Comparison of ENCODE assay signal across 8 cellular contexts in the genomic region with DNA sequence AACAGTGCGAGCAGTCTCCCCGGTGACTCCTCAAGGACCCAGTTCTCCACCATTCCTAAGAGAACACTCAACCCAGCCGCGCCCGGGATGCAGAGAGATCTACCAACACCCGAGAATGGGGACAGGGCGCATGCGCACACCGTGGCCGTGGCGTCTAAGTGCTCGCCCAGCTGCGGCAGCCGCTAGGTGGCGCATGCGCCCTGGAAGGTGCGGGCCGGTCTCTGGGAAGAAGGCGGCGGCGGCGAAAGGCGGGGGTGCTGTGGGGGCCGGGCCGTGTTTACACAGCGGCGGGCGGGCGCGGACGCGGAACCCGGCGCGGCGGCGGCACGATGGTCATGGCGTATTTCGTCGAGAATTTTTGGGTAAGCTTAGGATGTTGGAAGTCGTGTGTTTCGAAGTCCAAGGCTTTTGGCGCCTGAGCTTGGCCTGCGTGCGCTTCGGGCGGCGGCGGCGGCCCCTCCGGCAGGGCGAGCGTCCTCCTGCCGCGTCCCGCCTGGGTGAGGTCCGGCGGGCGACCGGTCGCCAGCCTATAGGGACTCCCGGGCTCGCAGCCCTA. TPM values are rescaled to one million over a fixed set of nuclear protein-coding genes. Genes with fewer than 3 reads are reported as not detected.
DNase-seq lines count a peak whose midpoint lies in the region; ATAC-seq and TF ChIP-seq lines count a peak whose summit lies in the region.

A gene with protein sequence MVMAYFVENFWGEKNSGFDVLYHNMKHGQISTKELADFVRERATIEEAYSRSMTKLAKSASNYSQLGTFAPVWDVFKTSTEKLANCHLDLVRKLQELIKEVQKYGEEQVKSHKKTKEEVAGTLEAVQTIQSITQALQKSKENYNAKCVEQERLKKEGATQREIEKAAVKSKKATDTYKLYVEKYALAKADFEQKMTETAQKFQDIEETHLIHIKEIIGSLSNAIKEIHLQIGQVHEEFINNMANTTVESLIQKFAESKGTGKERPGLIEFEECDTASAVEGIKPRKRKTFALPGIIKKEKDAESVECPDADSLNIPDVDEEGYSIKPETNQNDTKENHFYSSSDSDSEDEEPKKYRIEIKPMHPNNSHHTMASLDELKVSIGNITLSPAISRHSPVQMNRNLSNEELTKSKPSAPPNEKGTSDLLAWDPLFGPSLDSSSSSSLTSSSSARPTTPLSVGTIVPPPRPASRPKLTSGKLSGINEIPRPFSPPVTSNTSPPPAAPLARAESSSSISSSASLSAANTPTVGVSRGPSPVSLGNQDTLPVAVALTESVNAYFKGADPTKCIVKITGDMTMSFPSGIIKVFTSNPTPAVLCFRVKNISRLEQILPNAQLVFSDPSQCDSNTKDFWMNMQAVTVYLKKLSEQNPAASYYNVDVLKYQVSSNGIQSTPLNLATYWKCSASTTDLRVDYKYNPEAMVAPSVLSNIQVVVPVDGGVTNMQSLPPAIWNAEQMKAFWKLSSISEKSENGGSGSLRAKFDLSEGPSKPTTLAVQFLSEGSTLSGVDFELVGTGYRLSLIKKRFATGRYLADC (plus strand): TSS at position 274 of the 556 bp plus-strand sequence. CDS start 56 bp downstream, at position 330.

- DNase-seq in CD4-positive, CD25-positive, alpha-beta regulatory T cell, result peak; percentile 90 to 93 (median 91)
- DNase-seq in NCI-H774 (lab: John Stamatoyannopoulos, UW), result peak; percentile 94
- peak; percentile 95 for DNase-seq in activated CD4-positive, alpha-beta memory T cell treated with anti-CD3 and anti-CD28 coated beads for 36 hours
- DNase-seq in dorsolateral prefrontal cortex, result peak; percentile 94 to 98 (median 96)
- peak; percentile 99 to 100 (median 100) for DNase-seq in right lobe of liver
- peak; percentile 96 for DNase-seq in stimulated activated CD4-positive, alpha-beta T cell treated with anti-CD3 and anti-CD28 coated beads, Interleukin-4, amount 100 ng/mL, for 24 hours

- H3K4me1 ChIP-seq in CD4-positive, CD25-positive, alpha-beta regulatory T cell (ENCODE audit: control insufficient read depth, insufficient read depth, low read length, poor library complexity, severe bottlenecking), result peaks cover 17% of the 10 kb centered on the region
- peaks cover 0 to 14% (median 0%) of the 10 kb centered on the region in 4 donors for H3K4me1 ChIP-seq in right lobe of liver

- 0% methylated on average over 9 of the region's 64 CpGs for WGBS in right lobe of liver (ENCODE audit: insufficient coverage, low coverage, low lambda C conversion rate, missing lambda C conversion rate)

- H3K9me3 Mint-ChIP-seq in CD4-positive, CD25-positive, alpha-beta regulatory T cell, result peaks cover 0 to 3% (median 0%) of the 10 kb centered on the region in 7 donors
- no peaks in the 10 kb centered on the region for H3K9me3 Mint-ChIP-seq in activated CD4-positive, alpha-beta memory T cell treated with anti-CD3 and anti-CD28 coated beads for 36 hours

- peaks cover 71% of the 10 kb centered on the region for H3K27me3 Mint-ChIP-seq in CD4-positive, CD25-positive, alpha-beta regulatory T cell
- H3K27me3 Mint-ChIP-seq in activated CD4-positive, alpha-beta memory T cell treated with anti-CD3 and anti-CD28 coated beads for 36 hours, result peaks cover 43% of the 10 kb centered on the region

- no peak within 1 kb of the TSS for H3K27ac ChIP-seq in CD4-positive, CD25-positive, alpha-beta regulatory T cell (ENCODE audit: insufficient read depth, low read length, poor library complexity, severe bottlenecking)
- H3K27ac ChIP-seq in dorsolateral prefrontal cortex (peak within 1 kb of the TSS; percentile 71 to 99 (median 95)), right lobe of liver (peak within 1 kb of the TSS; percentile 92 to 97 (median 94))

- H3K9me3 ChIP-seq in CD4-positive, CD25-positive, alpha-beta regulatory T cell (ENCODE audit: control insufficient read depth in 2 of 2, low read length in 2 of 2), result no peaks in the 10 kb centered on the region
- H3K9me3 ChIP-seq in right lobe of liver, result no peaks in the 10 kb centered on the region

- TF ChIP-seq POLR2A in right lobe of liver (IDR thresholded peaks at IDR 0.05), result peak; percentile 75

- peak; percentile 91 to 94 for ATAC-seq in CD4-positive, CD25-positive, alpha-beta regulatory T cell (ENCODE audit: low read depth in 2 of 2)
- peak; percentile 96 for ATAC-seq in GM19397 (IDR thresholded peaks at IDR 0.05; ENCODE audit: unreplicated experiment)
- ATAC-seq in HG03565 (IDR thresholded peaks at IDR 0.05; ENCODE audit: unreplicated experiment), result peak; percentile 85
- peak; percentile 90 to 95 (median 92) for ATAC-seq in right lobe of liver

- H3K4me3 Mint-ChIP-seq in CD4-positive, CD25-positive, alpha-beta regulatory T cell, result peak within 1 kb of the TSS; percentile 93 to 99 (median 95)
- H3K4me3 Mint-ChIP-seq in activated CD4-positive, alpha-beta memory T cell treated with anti-CD3 and anti-CD28 coated beads for 36 hours, result peak within 1 kb of the TSS; percentile 87

- peaks cover 36% of the 10 kb centered on the region for H3K27me3 ChIP-seq in CD4-positive, CD25-positive, alpha-beta regulatory T cell (ENCODE audit: control insufficient read depth, insufficient read depth, low read length)
- H3K27me3 ChIP-seq in dorsolateral prefrontal cortex, result no peaks in the 10 kb centered on the region
- H3K27me3 ChIP-seq in right lobe of liver, result no peaks in the 10 kb centered on the region

- peak within 1 kb of the TSS; percentile 86 to 94 (median 91) for H3K27ac Mint-ChIP-seq in CD4-positive, CD25-positive, alpha-beta regulatory T cell
- peak within 1 kb of the TSS; percentile 49 for H3K27ac Mint-ChIP-seq in activated CD4-positive, alpha-beta memory T cell treated with anti-CD3 and anti-CD28 coated beads for 36 hours

- POLR2A ChIA-PET in activated CD4-positive, alpha-beta memory T cell treated with anti-CD3 and anti-CD28 coated beads for 36 hours (lab: Charles Lee), result interaction anchor here (1.0 kb wide), 1 partner anchor 107 kb away, joined by 3 read pairs; no protein-coding TSS in a partner anchor

- TF ChIP-seq CTCF in dorsolateral prefrontal cortex (IDR thresholded peaks at IDR 0.05 in 54 of 56, conservative IDR thresholded peaks at IDR 0.05 in 2 of 56; ENCODE audit: low read depth in 1 of 56, partially characterized antibody in 56 of 56), result peak; percentile 53 to 97 (median 82)
- TF ChIP-seq CTCF in right lobe of liver (IDR thresholded peaks at IDR 0.05), result peak; percentile 65 to 95 (median 81)

- intact Hi-C loops in activated CD4-positive, alpha-beta memory T cell treated with anti-CD3 and anti-CD28 coated beads for 36 hours (cut with micrococcal nuclease), result loop anchor here (1.0 to 5.0 kb wide), 5 partner anchors 139 to 491 kb away; a partner anchor contains a TSS
- intact Hi-C loops in dorsolateral prefrontal cortex (cut with DNase I) (loop anchor here (2.0 to 10.0 kb wide), 8 partner anchors 107 to 591 kb away; a partner anchor contains a TSS), right lobe of liver (cut with DNase I) (no loop called here)

- no peaks in the 10 kb centered on the region for H3K36me3 ChIP-seq in CD4-positive, CD25-positive, alpha-beta regulatory T cell (ENCODE audit: control insufficient read depth, insufficient read depth, low read length)
- H3K36me3 ChIP-seq in right lobe of liver, result no peaks in the 10 kb centered on the region

- H3K36me3 Mint-ChIP-seq in CD4-positive, CD25-positive, alpha-beta regulatory T cell, result no peaks in the 10 kb centered on the region
- H3K36me3 Mint-ChIP-seq in activated CD4-positive, alpha-beta memory T cell treated with anti-CD3 and anti-CD28 coated beads for 36 hours, result no peaks in the 10 kb centered on the region

- peaks cover 0 to 24% (median 14%) of the 10 kb centered on the region in 4 donors for H3K4me1 Mint-ChIP-seq in CD4-positive, CD25-positive, alpha-beta regulatory T cell
- H3K4me1 Mint-ChIP-seq in activated CD4-positive, alpha-beta memory T cell treated with anti-CD3 and anti-CD28 coated beads for 36 hours (ENCODE audit: low read depth), result peaks cover 14% of the 10 kb centered on the region

- H3K4me3 ChIP-seq in CD4-positive, CD25-positive, alpha-beta regulatory T cell (ENCODE audit: low read depth, low read length), result peak within 1 kb of the TSS; percentile 78
- H3K4me3 ChIP-seq in dorsolateral prefrontal cortex, result peak within 1 kb of the TSS; percentile 56 to 94 (median 81)
- peak within 1 kb of the TSS; percentile 76 to 80 (median 76) for H3K4me3 ChIP-seq in right lobe of liver

- CTCF ChIA-PET in activated CD4-positive, alpha-beta memory T cell treated with anti-CD3 and anti-CD28 coated beads for 36 hours (lab: Charles Lee), result interaction anchor here (0.8 to 1.6 kb wide), 12 partner anchors 13 to 496 kb away, joined by 3 to 4 read pairs (median 3); no protein-coding TSS in a partner anchor

RNA-seq across cellular contexts. Expression of the gene that starts here (rescaled TPM):
- total RNA-seq in CD4-positive, CD25-positive, alpha-beta regulatory T cell, result 2.2 TPM
- under 1 TPM; 0.52 to 0.93 (median 0.80) TPM for polyA plus RNA-seq in CD4-positive, CD25-positive, alpha-beta regulatory T cell
- 1 to 10 TPM; 1.3 TPM for total RNA-seq in activated CD4-positive, alpha-beta memory T cell treated with anti-CD3 and anti-CD28 coated beads for 36 hours
- total RNA-seq in dorsolateral prefrontal cortex, result 10 to 100 TPM; 22.7 to 54.5 (median 35.3) TPM
- total RNA-seq in right lobe of liver, result 10 to 100 TPM; 11.7 to 22.8 (median 14.8) TPM

Comparison
In these comparisons a context has a peak if more than half of its experiments do, and no peak if none do; other contexts are left out.
1. intact Hi-C loops: an anchor here in activated CD4-positive, alpha-beta memory T cell treated with anti-CD3 and anti-CD28 coated beads for 36 hours (1.0 to 5.0 kb wide) and dorsolateral prefrontal cortex (2.0 to 10.0 kb wide); none called in right lobe of liver.